In the genomic region with DNA sequence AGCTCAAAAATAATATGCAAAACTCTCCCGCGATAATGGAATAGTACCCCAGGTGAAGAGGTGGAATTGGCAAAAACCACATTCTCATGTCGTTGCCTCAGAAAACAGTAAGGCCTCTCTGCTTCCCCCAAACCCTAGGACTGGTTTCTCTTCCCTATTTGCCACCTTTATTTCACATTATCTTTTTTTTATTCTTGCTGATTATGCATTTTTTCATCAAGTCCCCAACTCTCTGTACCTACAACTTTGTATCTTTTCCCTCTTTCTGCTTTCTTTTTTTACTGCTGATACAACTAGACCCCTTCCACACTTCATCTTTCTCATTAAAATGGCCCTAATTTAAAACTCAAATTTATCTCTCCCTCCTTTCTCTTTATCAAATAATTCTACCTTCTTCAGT, we compare ENCODE assay signal across 21 cellular contexts.
"Had no signal": no experiment of that assay in that cellular context is flagged by ENCODE, and none has a peak within 500 bp of the region (broad histone marks: within the 10 kb centered on the region; RNA-seq: fewer than 3 reads in every experiment).

No MANE protein-coding gene starts in this region.

- DNase-seq: KBM-7; NCI-H1092 treated with DMSO at 0.1 percent for 48 hours; NCI-H1436; NCI-H187; NCI-H2029; NCI-H2081 treated with DMSO at 0.1 percent for 48 hours; NCI-H2171; NCI-H226; NCI-H446; NCI-H510A; NCI-H524 treated with DMSO at 0.1 percent for 48 hours; NCI-H69; NCI-H774; NK-92 treated with Interleukin-12 subunit alpha and Interleukin-12 subunit beta, amount 100 ng/mL, for 24 hours; PC-3; SHP77 treated with DMSO at 0.1 percent for 48 hours; SJCRH30 had no signal

- H3K27me3 Mint-ChIP-seq: IgD-negative memory B cell had no signal

- H3K27me3 ChIP-seq: SJCRH30 had no signal

- H3K4me3 Mint-ChIP-seq: IgD-negative memory B cell had no signal

- H3K4me1 ChIP-seq: SJCRH30 had no signal

- H3K4me1 Mint-ChIP-seq: IgD-negative memory B cell had no signal

- H3K27ac Mint-ChIP-seq: IgD-negative memory B cell had no signal

- H3K36me3 ChIP-seq: SJCRH30 had no signal

- ATAC-seq: Panc1, PC-3, Right ventricle myocardium inferior, SK-N-SH treated with all-trans-retinoic acid at 6 μM for 48 hours had no signal

- H3K27ac ChIP-seq: SJCRH30 had no signal

- H3K4me3 ChIP-seq: SJCRH30 had no signal

- H3K36me3 Mint-ChIP-seq: IgD-negative memory B cell had no signal

- H3K9me3 ChIP-seq: SJCRH30 had no signal
